1 cellular context compared by ENCODE assay signal in the genomic region with DNA sequence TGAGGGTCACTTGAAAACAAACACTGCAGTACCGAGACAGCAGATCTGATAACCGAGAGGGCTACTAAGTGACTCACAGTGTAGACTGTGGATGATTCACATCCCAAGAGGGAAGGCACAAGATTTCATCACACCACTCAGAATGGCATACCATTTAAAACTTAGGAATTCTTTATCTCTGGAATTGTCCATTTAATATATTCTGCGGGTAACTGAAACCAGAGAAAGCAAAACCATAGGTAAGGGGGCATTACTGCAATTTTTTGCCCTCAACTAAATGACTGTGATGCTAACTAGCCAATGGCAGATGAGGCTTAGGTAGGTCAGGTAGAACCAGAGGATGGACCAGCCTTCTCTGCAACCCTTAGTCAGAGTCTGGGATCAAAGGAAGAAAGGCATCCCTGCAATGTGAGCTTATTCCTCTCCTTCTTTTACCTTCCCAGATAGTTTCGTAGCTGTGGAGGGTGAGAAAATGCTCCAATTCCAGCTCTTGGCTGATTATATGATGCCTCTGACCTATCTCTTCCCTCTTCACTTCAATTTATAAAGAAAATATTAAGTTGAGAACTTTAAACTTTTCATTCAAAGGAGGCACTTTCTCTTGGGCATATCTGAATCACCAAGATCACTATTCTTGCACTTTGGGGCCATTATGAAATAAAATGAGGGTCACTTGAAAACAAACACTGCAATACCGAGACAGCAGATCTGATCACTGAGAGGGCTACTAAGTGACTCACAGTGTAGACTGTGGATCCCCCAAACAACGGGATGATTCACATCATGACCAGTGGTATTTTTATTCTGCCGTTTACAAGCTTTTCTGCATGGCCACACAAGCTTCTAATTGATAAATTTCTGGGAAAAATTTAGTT.
TF ChIP-seq lines count a peak whose summit lies in the region.

No MANE protein-coding gene starts in this region.

TF ChIP-seq in K562, 482 proteins besides CTCF, POLR2A, EP300 and RAD21:
- peak; percentile 25 for TF ChIP-seq FOS (IDR thresholded peaks at IDR 0.05; ENCODE audit: extremely low read depth, insufficient read length)
- TF ChIP-seq ZZZ3 (IDR thresholded peaks at IDR 0.05) = no peak
- peak; percentile 65 for TF ChIP-seq DPF2 (IDR thresholded peaks at IDR 0.05)
- peak; percentile 83 for TF ChIP-seq SMARCA4 (IDR thresholded peaks at IDR 0.05)
- no peak for TF ChIP-seq NCOA1 (IDR thresholded peaks at IDR 0.05; ENCODE audit: low read depth)
- TF ChIP-seq JUND (IDR thresholded peaks at IDR 0.05; ENCODE audit: borderline replicate concordance, low read depth, low read length) = peak; percentile 86
- TF ChIP-seq JUND (tag; IDR thresholded peaks at IDR 0.05; ENCODE audit: borderline replicate concordance, low read depth, low read length) = peak; percentile 63; the same call in 1 of the 3 replicates
- peak; percentile 19 to 29; a peak in 1 of 4 replicates for TF ChIP-seq TRIM24 (IDR thresholded peaks at IDR 0.05)
- TF ChIP-seq, protein P1, sequence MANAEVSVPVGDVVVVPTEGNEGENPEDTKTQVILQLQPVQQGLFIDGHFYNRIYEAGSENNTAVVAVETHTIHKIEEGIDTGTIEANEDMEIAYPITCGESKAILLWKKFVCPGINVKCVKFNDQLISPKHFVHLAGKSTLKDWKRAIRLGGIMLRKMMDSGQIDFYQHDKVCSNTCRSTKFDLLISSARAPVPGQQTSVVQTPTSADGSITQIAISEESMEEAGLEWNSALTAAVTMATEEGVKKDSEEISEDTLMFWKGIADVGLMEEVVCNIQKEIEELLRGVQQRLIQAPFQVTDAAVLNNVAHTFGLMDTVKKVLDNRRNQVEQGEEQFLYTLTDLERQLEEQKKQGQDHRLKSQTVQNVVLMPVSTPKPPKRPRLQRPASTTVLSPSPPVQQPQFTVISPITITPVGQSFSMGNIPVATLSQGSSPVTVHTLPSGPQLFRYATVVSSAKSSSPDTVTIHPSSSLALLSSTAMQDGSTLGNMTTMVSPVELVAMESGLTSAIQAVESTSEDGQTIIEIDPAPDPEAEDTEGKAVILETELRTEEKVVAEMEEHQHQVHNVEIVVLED (CRISPR knock-in tag; IDR thresholded peaks at IDR 0.05) = no peak
- peak; percentile 80 for TF ChIP-seq SMARCE1 (IDR thresholded peaks at IDR 0.05)
- peak; percentile 7 for TF ChIP-seq MEIS2 (IDR thresholded peaks at IDR 0.05; ENCODE audit: partially characterized antibody)
- peak; percentile 69; the same call in 1 of the 2 replicates for TF ChIP-seq JUN (IDR thresholded peaks at IDR 0.05; ENCODE audit: borderline replicate concordance, low read depth, low read length)
- TF ChIP-seq JUN (CRISPR knock-in tag; IDR thresholded peaks at IDR 0.05; ENCODE audit: borderline replicate concordance) = no peak
- TF ChIP-seq FOSL1 (tag; conservative IDR thresholded peaks at IDR 0.05) = peak; percentile 94
- no peak for TF ChIP-seq SAFB2 (IDR thresholded peaks at IDR 0.05; ENCODE audit: borderline replicate concordance, low read depth, low read length, severe bottlenecking)
- TF ChIP-seq, protein P2, sequence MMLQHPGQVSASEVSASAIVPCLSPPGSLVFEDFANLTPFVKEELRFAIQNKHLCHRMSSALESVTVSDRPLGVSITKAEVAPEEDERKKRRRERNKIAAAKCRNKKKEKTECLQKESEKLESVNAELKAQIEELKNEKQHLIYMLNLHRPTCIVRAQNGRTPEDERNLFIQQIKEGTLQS (IDR thresholded peaks at IDR 0.05) = peak; percentile 89
- TF ChIP-seq, protein P2 (CRISPR knock-in tag; conservative IDR thresholded peaks at IDR 0.05) = no peak
- TF ChIP-seq ARID1B (IDR thresholded peaks at IDR 0.05) = peak; percentile 71
- TF ChIP-seq CEBPB (tag; IDR thresholded peaks at IDR 0.05) = peak; percentile 66
- no peak for TF ChIP-seq CEBPG (CRISPR knock-in tag; IDR thresholded peaks at IDR 0.05)
- TF ChIP-seq CEBPG (tag; conservative IDR thresholded peaks at IDR 0.05 in 1 of 2, IDR thresholded peaks at IDR 0.05 in 1 of 2) = peak in 1 of 2 experiments; percentile 87; a peak in 3 of 4 replicates
TF ChIP-seq in K562: peak in this region for 13.
